In the genomic region with DNA sequence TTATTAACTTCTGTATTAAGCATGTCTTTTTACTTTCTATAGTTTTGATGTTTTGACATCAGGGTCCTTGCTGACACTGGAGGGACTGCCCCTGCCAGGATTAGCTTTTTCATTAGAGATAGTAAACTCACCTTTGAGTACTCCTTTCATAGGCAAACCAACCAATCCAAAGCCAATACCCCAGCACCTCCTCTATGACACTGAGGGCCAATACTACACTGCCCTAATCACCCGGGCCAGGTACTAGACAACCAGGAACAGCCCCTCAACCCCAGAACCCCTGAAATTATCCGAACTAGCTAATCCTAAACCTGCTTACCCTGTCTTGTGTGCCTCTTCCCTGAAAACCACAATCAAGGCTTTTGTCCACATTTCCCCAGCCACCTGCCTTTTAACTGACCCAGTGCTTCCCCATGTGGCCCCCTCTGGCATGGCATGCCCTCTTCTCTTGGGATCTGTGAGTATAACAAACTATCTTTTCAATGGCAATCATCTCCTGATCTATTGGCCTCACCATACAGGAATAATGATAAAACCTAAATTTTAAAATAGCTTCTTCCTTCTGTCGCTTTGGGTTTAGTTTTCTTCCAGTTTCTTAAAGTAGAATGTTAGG, we compare ENCODE assay signal across 8 cellular contexts. TPM values are rescaled to one million over a fixed set of nuclear protein-coding genes. Genes with fewer than 3 reads are reported as not detected.
DNase-seq lines count a peak whose midpoint lies in the region; ATAC-seq and TF ChIP-seq lines count a peak whose summit lies in the region.

No MANE protein-coding gene starts in this region.

- H3K27ac Mint-ChIP-seq in endodermal cell: peak overlapping the region; percentile 78

- H3K36me3 ChIP-seq in endodermal cell (ENCODE audit: control insufficient read depth, insufficient read depth, low read length): peaks cover 57% of the 10 kb centered on the region

- no peak overlapping the region for H3K4me3 Mint-ChIP-seq in endodermal cell
- no peak overlapping the region for H3K4me3 Mint-ChIP-seq in activated T-cell treated with anti-CD3 and anti-CD28 coated beads, Interleukin-2, amount 50 U/mL, for 4 hours

- no peaks in the 10 kb centered on the region for H3K27me3 Mint-ChIP-seq in endodermal cell (ENCODE audit: insufficient read depth)
- H3K27me3 Mint-ChIP-seq in activated T-cell treated with anti-CD3 and anti-CD28 coated beads, Interleukin-2, amount 50 U/mL, for 4 hours (ENCODE audit: low read depth): no peaks in the 10 kb centered on the region

- ATAC-seq in activated T-cell treated with anti-CD3 and anti-CD28 coated beads, Interleukin-2, amount 50 U/mL, for 4 hours: no peak
- no peak for ATAC-seq in GM19328 (IDR thresholded peaks at IDR 0.05; ENCODE audit: unreplicated experiment)

- DNase-seq in NCI-H526 (lab: John Stamatoyannopoulos, UW) (peak; percentile 10 to 49), NCI-H526 treated with DMSO at 0.1 percent for 48 hours (lab: John Stamatoyannopoulos, UW) (no peak), NAMALWA (ENCODE audit: low spot score) (peak; percentile 42), endodermal cell (peak; percentile 85), putamen (ENCODE audit: low spot score) (peak; percentile 38), activated T-cell treated with anti-CD3 and anti-CD28 coated beads for 4 hours (no peak)
- no peak for DNase-seq in activated T-cell treated with anti-CD3 and anti-CD28 coated beads, Interleukin-2, amount 50 U/mL, for 4 hours

- no peaks in the 10 kb centered on the region for H3K27me3 ChIP-seq in endodermal cell (ENCODE audit: control insufficient read depth, insufficient read depth, low read length, poor library complexity, severe bottlenecking)

- peaks cover 16% of the 10 kb centered on the region for H3K9me3 Mint-ChIP-seq in endodermal cell
- no peaks in the 10 kb centered on the region for H3K9me3 Mint-ChIP-seq in activated T-cell treated with anti-CD3 and anti-CD28 coated beads, Interleukin-2, amount 50 U/mL, for 4 hours

- H3K9me3 ChIP-seq in endodermal cell (ENCODE audit: control insufficient read depth, low read length): peaks cover 12% of the 10 kb centered on the region

- H3K4me1 ChIP-seq in endodermal cell (ENCODE audit: control insufficient read depth, insufficient read depth, low read length): no peaks in the 10 kb centered on the region

- H3K4me1 Mint-ChIP-seq in endodermal cell: peaks cover 4% of the 10 kb centered on the region
- H3K4me1 Mint-ChIP-seq in activated T-cell treated with anti-CD3 and anti-CD28 coated beads, Interleukin-2, amount 50 U/mL, for 4 hours (ENCODE audit: low read depth): peaks cover 32% of the 10 kb centered on the region

- TF ChIP-seq CTCF in endodermal cell (conservative IDR thresholded peaks at IDR 0.05): peak; percentile 84

- no peak overlapping the region for H3K9ac ChIP-seq in endodermal cell (ENCODE audit: extremely low read depth, low read length, poor library complexity, severe bottlenecking)

- no peak overlapping the region for H3K27ac ChIP-seq in endodermal cell (ENCODE audit: low read depth, low read length)

- H3K4me3 ChIP-seq in endodermal cell (ENCODE audit: low read length): no peak overlapping the region

- peaks cover 60% of the 10 kb centered on the region for H3K36me3 Mint-ChIP-seq in endodermal cell (ENCODE audit: low read depth)
- H3K36me3 Mint-ChIP-seq in activated T-cell treated with anti-CD3 and anti-CD28 coated beads, Interleukin-2, amount 50 U/mL, for 4 hours (ENCODE audit: insufficient read depth): peaks cover 21% of the 10 kb centered on the region

- 88 to 94% methylated on average over 2 of the region's 3 CpGs for WGBS in endodermal cell (ENCODE audit: insufficient coverage in 1 of 2, insufficient read length in 1 of 2), 2 experiments

RNA-seq across cellular contexts. Expression of gene RAB6A, which starts 31.2 kb away (rescaled TPM):
- 10 to 100 TPM; 77.9 to 79.5 TPM for total RNA-seq in endodermal cell
- 82.2 TPM for polyA plus RNA-seq in endodermal cell (2013, experiment 1 of 2)
- polyA plus RNA-seq in endodermal cell (2013, experiment 2 of 2): 83.5 TPM
- total RNA-seq in activated T-cell treated with anti-CD3 and anti-CD28 coated beads, Interleukin-2, amount 50 U/mL, for 4 hours: 10 to 100 TPM; 53.3 to 62.7 (median 59.5) TPM

RNA-seq across cellular contexts. Expression of gene MRPL48, which starts 58.0 kb away (rescaled TPM):
- total RNA-seq in endodermal cell: 10 to 100 TPM; 36.4 to 55.3 TPM
- polyA plus RNA-seq in endodermal cell (2013, experiment 1 of 2): 51.1 TPM
- polyA plus RNA-seq in endodermal cell (2013, experiment 2 of 2): 50.3 TPM
- total RNA-seq in activated T-cell treated with anti-CD3 and anti-CD28 coated beads, Interleukin-2, amount 50 U/mL, for 4 hours: 10 to 100 TPM; 49.9 to 51.5 (median 51.3) TPM

Comparison
In these comparisons a context has a peak if more than half of its experiments do, and no peak if none do; other contexts are left out.
1. DNase-seq: peak in NCI-H526 (2 of 2), NAMALWA (single experiment), endodermal cell (single experiment) and putamen (single experiment); none in NCI-H526 treated with DMSO at 0.1 percent for 48 hours (single experiment), activated T-cell treated with anti-CD3 and anti-CD28 coated beads, Interleukin-2, amount 50 U/mL, for 4 hours (single experiment) and activated T-cell treated with anti-CD3 and anti-CD28 coated beads for 4 hours (single experiment).